Comparison of ENCODE assay signal across 8 cellular contexts in genomic region chr19:40801449-40802299, GRCh38. TPM values are rescaled to one million over a fixed set of nuclear protein-coding genes. Genes with fewer than 3 reads are reported as not detected.
DNase-seq lines count a peak whose midpoint lies in the region; ATAC-seq and TF ChIP-seq lines count a peak whose summit lies in the region.

No MANE protein-coding gene starts in this region.

- H3K27ac Mint-ChIP-seq in Caco-2 (ENCODE audit: unreplicated experiment): peak overlapping the region; percentile 58

- TF ChIP-seq CTCF in Caco-2 (IDR thresholded peaks at IDR 0.05; ENCODE audit: insufficient read depth in 1 of 2, low read depth in 1 of 2, low read length in 1 of 2, severe bottlenecking in 1 of 2, unreplicated experiment in 1 of 2): no peak
- TF ChIP-seq CTCF in RWPE1 (conservative IDR thresholded peaks at IDR 0.05; ENCODE audit: low read depth): no peak
- no peak for TF ChIP-seq CTCF in esophagus muscularis mucosa (IDR thresholded peaks at IDR 0.05)
- no peak for TF ChIP-seq CTCF in psoas muscle (IDR thresholded peaks at IDR 0.05)

- peaks cover 15% of the 10 kb centered on the region for H3K4me1 ChIP-seq in Caco-2
- peaks cover 73 to 80% (median 77%) of the 10 kb centered on the region in 4 donors for H3K4me1 ChIP-seq in esophagus muscularis mucosa
- H3K4me1 ChIP-seq in psoas muscle: peaks cover 66% of the 10 kb centered on the region

- no peaks in the 10 kb centered on the region for H3K9me3 Mint-ChIP-seq in Caco-2 (ENCODE audit: unreplicated experiment)

- POLR2A ChIA-PET in Caco-2 (lab: Charles Lee): no interaction called here
- POLR2A ChIA-PET in RWPE1 (lab: Yijun Ruan, JAX; ENCODE audit: low non-redundant PET): no interaction called here

- no peak for DNase-seq in Caco-2
- DNase-seq in RWPE1 (ENCODE audit: low spot score): no peak
- no peak for DNase-seq in esophagus muscularis mucosa (ENCODE audit: extremely low spot score)
- DNase-seq in psoas muscle: no peak
- DNase-seq in HCEC 1CT: no peak
- DNase-seq in SIG-M5 (lab: John Stamatoyannopoulos, UW): no peak
- DNase-seq in NCI-H2029 (lab: John Stamatoyannopoulos, UW): no peak

- TSS peak; percentile 71 for BruUV-seq in Caco-2 (replicated peaks; lab: Mats Ljungman, UMichigan)

- H3K4me3 ChIP-seq in Caco-2 (ENCODE audit: low read depth, low read length) (no peak overlapping the region), esophagus muscularis mucosa (peak overlapping the region; percentile 77 to 99 (median 98)), psoas muscle (peak overlapping the region; percentile 95)

- no peaks in the 10 kb centered on the region for H3K27me3 Mint-ChIP-seq in Caco-2 (ENCODE audit: insufficient read depth, unreplicated experiment)

- 47% methylated on average over 12 of the region's 13 CpGs for WGBS in esophagus muscularis mucosa
- WGBS in psoas muscle, 3 donors: 45 to 56% (median 48%) methylated on average over 12 to 13 of the region's 13 CpGs

- no peak for TF ChIP-seq EP300 in esophagus muscularis mucosa (IDR thresholded peaks at IDR 0.05)

- ATAC-seq in psoas muscle (no peak), HG03139 (IDR thresholded peaks at IDR 0.05; ENCODE audit: unreplicated experiment) (no peak)

- peak overlapping the region; percentile 57 for H3K4me3 Mint-ChIP-seq in Caco-2 (ENCODE audit: unreplicated experiment)

- H3K4me1 Mint-ChIP-seq in Caco-2 (ENCODE audit: low read depth, unreplicated experiment): peaks cover 24% of the 10 kb centered on the region

- CTCF ChIA-PET in Caco-2 (lab: Charles Lee) (no interaction called here), RWPE1 (lab: Yijun Ruan, JAX) (interaction anchor here (0.5 to 0.8 kb wide), 3 partner anchors 18 to 369 kb away, joined by 3 to 5 read pairs (median 4); no protein-coding TSS in a partner anchor)

- H3K36me3 ChIP-seq in Caco-2 (ENCODE audit: control insufficient read depth, insufficient read depth, low read length) (peaks cover 23% of the 10 kb centered on the region), esophagus muscularis mucosa (peaks cover 5 to 27% (median 20%) of the 10 kb centered on the region in 4 donors), psoas muscle (ENCODE audit: insufficient read depth in 1 of 2, low read depth in 1 of 2) (peaks cover 0 to 23% of the 10 kb centered on the region in 2 donors)

- TF ChIP-seq POLR2A in esophagus muscularis mucosa (IDR thresholded peaks at IDR 0.05; ENCODE audit: low read depth): no peak

- H3K36me3 Mint-ChIP-seq in Caco-2 (ENCODE audit: insufficient read depth, unreplicated experiment): peaks cover 83% of the 10 kb centered on the region

- no peaks in the 10 kb centered on the region for H3K9me3 ChIP-seq in Caco-2
- H3K9me3 ChIP-seq in esophagus muscularis mucosa: no peaks in the 10 kb centered on the region
- no peaks in the 10 kb centered on the region for H3K9me3 ChIP-seq in psoas muscle

- peak overlapping the region; percentile 88 for H3K27ac ChIP-seq in RWPE1
- peak overlapping the region; percentile 95 to 99 (median 96) for H3K27ac ChIP-seq in esophagus muscularis mucosa (replicated peaks in 1 of 4)
- H3K27ac ChIP-seq in psoas muscle: peak overlapping the region; percentile 64

- intact Hi-C loops in Caco-2 (cut with micrococcal nuclease; ENCODE audit: unreplicated experiment) (no loop called here), esophagus muscularis mucosa (cut with DNase I) (loop anchor here (5.0 kb wide), 1 partner anchor 139 kb away; no protein-coding TSS in a partner anchor), psoas muscle (cut with DNase I) (loop anchor here (5.0 to 10.0 kb wide), 2 partner anchors 137 to 139 kb away; no protein-coding TSS in a partner anchor)

- H3K27me3 ChIP-seq in Caco-2 (replicated peaks; ENCODE audit: control insufficient read depth, insufficient read depth, low read length) (no peaks in the 10 kb centered on the region), esophagus muscularis mucosa (no peaks in the 10 kb centered on the region), psoas muscle (ENCODE audit: insufficient read depth in 3 of 3, low read length in 2 of 3) (no peaks in the 10 kb centered on the region)

RNA-seq across cellular contexts. Expression of gene EGLN2, which starts 2.7 kb away (rescaled TPM):
- 135 and 144 TPM in 2 replicates for total RNA-seq in Caco-2 (2022)
- 100 to 1,000 TPM in 2 of 4 donors, 10 to 100 TPM in 2; 93.1 to 131 (median 101) TPM for total RNA-seq in esophagus muscularis mucosa
- 10 to 100 TPM; 34.9 to 42.9 (median 38.9) TPM for total RNA-seq in psoas muscle
- polyA plus RNA-seq in psoas muscle: 10 to 100 TPM; 45.8 to 67.6 (median 50.0) TPM

RNA-seq across cellular contexts. Expression of gene RAB4B, which starts 23.6 kb away (rescaled TPM):
- total RNA-seq in Caco-2 (2022) (19.9 and 21.5 TPM in 2 replicates), esophagus muscularis mucosa (10 to 100 TPM; 22.9 to 26.6 (median 23.2) TPM), psoas muscle (10 to 100 TPM in 3 of 4 donors, 1 to 10 TPM in 1; 8.2 to 14.5 (median 13.9) TPM)
- polyA plus RNA-seq in psoas muscle: 10 to 100 TPM; 19.2 to 28.7 (median 23.4) TPM

RNA-seq across cellular contexts. Expression of gene MIA, which starts 26.4 kb away (rescaled TPM):
- total RNA-seq in Caco-2 (2022): 1.1 and 1.3 TPM in 2 replicates
- 1 to 10 TPM; 2.1 to 4.1 (median 2.7) TPM for total RNA-seq in esophagus muscularis mucosa
- total RNA-seq in psoas muscle: 1 to 10 TPM in 1 of 4 donors, not detected in 3; 1.3 TPM
- polyA plus RNA-seq in psoas muscle: under 1 TPM in 2 of 3 donors, not detected in 1; 0.38 to 0.77 TPM

RNA-seq across cellular contexts. Expression of gene CYP2A6, which starts 48.6 kb away (rescaled TPM):
- total RNA-seq in Caco-2 (2022): not detected in 2 replicates
- not detected for total RNA-seq in esophagus muscularis mucosa
- under 1 TPM in 1 of 4 donors, not detected in 3; 0.32 TPM for total RNA-seq in psoas muscle
- polyA plus RNA-seq in psoas muscle: not detected

RNA-seq across cellular contexts. Expression of gene SNRPA, which starts 50.7 kb away (rescaled TPM):
- total RNA-seq in Caco-2 (2022) (133 and 134 TPM in 2 replicates), esophagus muscularis mucosa (10 to 100 TPM; 47.3 to 69.1 (median 57.6) TPM), psoas muscle (10 to 100 TPM; 27.5 to 43.6 (median 33.5) TPM)
- 10 to 100 TPM; 21.5 to 34.2 (median 22.5) TPM for polyA plus RNA-seq in psoas muscle
